Comparison of ENCODE assay signal across 13 cellular contexts in the genomic region with DNA sequence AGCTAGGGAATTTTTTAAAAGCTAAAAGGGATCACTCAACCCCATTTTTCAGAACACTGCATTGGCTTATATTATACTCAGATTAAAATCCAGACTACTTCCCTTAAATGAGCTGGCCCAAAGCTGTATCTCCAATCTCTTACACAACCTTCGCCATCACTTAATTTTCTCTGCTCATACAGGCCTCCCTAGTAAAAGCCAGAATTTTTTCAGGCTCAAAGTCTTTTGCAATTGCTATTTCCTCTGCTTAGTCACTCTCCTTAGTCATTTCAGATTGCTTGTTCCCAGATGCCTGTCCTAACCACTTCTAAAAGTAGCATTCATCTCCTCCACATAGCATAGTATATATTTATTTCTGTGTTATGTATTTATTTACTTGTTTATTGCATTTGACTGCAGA.
DNase-seq lines count a peak whose midpoint lies in the region; ATAC-seq and TF ChIP-seq lines count a peak whose summit lies in the region.
"Had no signal": no experiment of that assay in that cellular context is flagged by ENCODE, and none has a peak within 500 bp of the region (broad histone marks: within the 10 kb centered on the region; RNA-seq: fewer than 3 reads in every experiment).

No MANE protein-coding gene starts in this region.

- TF ChIP-seq POLR2A in IMR-90 (IDR thresholded peaks at IDR 0.05; ENCODE audit: low read depth, low read length), result no peak

- no peaks in the 10 kb centered on the region for H3K79me1 ChIP-seq in IMR-90 (ENCODE audit: low read depth in 1 of 2, low read length in 2 of 2)

- no peak overlapping the region for H3K14ac ChIP-seq in IMR-90 (replicated peaks; ENCODE audit: low read depth, low read length)

- peaks cover 8% of the 10 kb centered on the region for H3K9me3 Mint-ChIP-seq in activated naive CD4-positive, alpha-beta T cell treated with anti-CD3 and anti-CD28 coated beads for 36 hours
- H3K9me3 Mint-ChIP-seq: activated naive CD8-positive, alpha-beta T cell treated with anti-CD3 and anti-CD28 coated beads, Interleukin-2, amount 10 ng/mL, durations not matched to agents 7 days and 5 days had no signal

- H3K56ac ChIP-seq in IMR-90 (ENCODE audit: extremely low read depth, insufficient read depth, low read length), result no peak overlapping the region

- H2BK20ac ChIP-seq in IMR-90 (ENCODE audit: low read depth, low read length), result no peak overlapping the region

- H2AFZ ChIP-seq in ACC112 (ENCODE audit: low read length, unreplicated experiment) (no peak overlapping the region), IMR-90 (replicated peaks; ENCODE audit: low read length, poor library complexity) (no peak overlapping the region)

- H3K9ac ChIP-seq in IMR-90 (ENCODE audit: low read depth, low read length), result no peak overlapping the region

- H2AK5ac ChIP-seq in IMR-90 (ENCODE audit: low read depth, low read length), result no peak overlapping the region

- no peak overlapping the region for H2AK9ac ChIP-seq in IMR-90 (replicated peaks; ENCODE audit: low read depth, low read length, poor library complexity)

- H3K4me1 ChIP-seq in ACC112 (ENCODE audit: control insufficient read depth, insufficient read depth, low read length, unreplicated experiment) (no peaks in the 10 kb centered on the region), IMR-90 (ENCODE audit: control insufficient read depth, insufficient read depth, low read length) (no peaks in the 10 kb centered on the region), ascending aorta (peaks cover 4% of the 10 kb centered on the region in 2 donors)

- no peaks in the 10 kb centered on the region for H3K4me1 Mint-ChIP-seq in activated naive CD4-positive, alpha-beta T cell treated with anti-CD3 and anti-CD28 coated beads for 36 hours (ENCODE audit: low read depth)
- H3K4me1 Mint-ChIP-seq: activated naive CD8-positive, alpha-beta T cell treated with anti-CD3 and anti-CD28 coated beads, Interleukin-2, amount 10 ng/mL, durations not matched to agents 7 days and 5 days; natural killer cell had no signal

- no peaks in the 10 kb centered on the region for H3K79me2 ChIP-seq in ACC112 (ENCODE audit: control insufficient read depth, insufficient read depth, low read length, unreplicated experiment)

- H3K4me3 ChIP-seq in ACC112 (ENCODE audit: low read depth, low read length) (no peak overlapping the region), IMR-90 (ENCODE audit: insufficient read depth, low read depth, low read length) (no peak overlapping the region), ascending aorta (no peak overlapping the region)

- dilution Hi-C loops in IMR-90 (cut with HindIII; ENCODE audit: low sequenced_read_pairs, unreplicated experiment), result no loop called here

- H3K36me3 ChIP-seq in ACC112 (ENCODE audit: insufficient read depth, low read length), result no peaks in the 10 kb centered on the region
- H3K36me3 ChIP-seq in IMR-90 (ENCODE audit: control insufficient read depth, insufficient read depth, low read length), result no peaks in the 10 kb centered on the region
- H3K36me3 ChIP-seq in ascending aorta, result no peaks in the 10 kb centered on the region

- H3K27me3 ChIP-seq in ACC112 (ENCODE audit: insufficient read depth, low read length) (no peaks in the 10 kb centered on the region), IMR-90 (ENCODE audit: control insufficient read depth, insufficient read depth, low read length) (no peaks in the 10 kb centered on the region), ascending aorta (no peaks in the 10 kb centered on the region)

- H3K27ac ChIP-seq in ACC112 (ENCODE audit: low read depth, low read length), result peak overlapping the region; percentile 36
- H3K27ac ChIP-seq in IMR-90 (ENCODE audit: insufficient read depth, low read length), result no peak overlapping the region
- H3K27ac ChIP-seq in ascending aorta, result peak overlapping the region; percentile 59 to 67

- no peak for TF ChIP-seq RAD21 in IMR-90 (IDR thresholded peaks at IDR 0.05; ENCODE audit: low read length)

- H3K9me3 ChIP-seq in IMR-90 (ENCODE audit: control insufficient read depth, insufficient read depth, low read length) (no peaks in the 10 kb centered on the region), ascending aorta (no peaks in the 10 kb centered on the region)

- ATAC-seq in IMR-90 (ENCODE audit: low read depth), result no peak
- ATAC-seq in HG02623 (IDR thresholded peaks at IDR 0.05; ENCODE audit: unreplicated experiment), result no peak
- ATAC-seq: natural killer cell had no signal

- H2BK5ac ChIP-seq in IMR-90 (ENCODE audit: low read depth, low read length, poor library complexity, severe bottlenecking), result no peak overlapping the region

- in situ Hi-C loops in IMR-90 (cut with MboI; ENCODE audit: low sequenced_read_pairs), result no loop called here

- H3K4me3 Mint-ChIP-seq in activated naive CD4-positive, alpha-beta T cell treated with anti-CD3 and anti-CD28 coated beads for 36 hours, result no peak overlapping the region
- H3K4me3 Mint-ChIP-seq: activated naive CD8-positive, alpha-beta T cell treated with anti-CD3 and anti-CD28 coated beads, Interleukin-2, amount 10 ng/mL, durations not matched to agents 7 days and 5 days; natural killer cell had no signal

- H4K5ac ChIP-seq in IMR-90 (ENCODE audit: low read depth, low read length), result no peak overlapping the region

- DNase-seq in IMR-90 (peak; percentile 2), ascending aorta (ENCODE audit: low spot score in 2 of 2) (no peak), hepatic stellate cell (ENCODE audit: low spot score) (peak; percentile 32)
- no peak for DNase-seq in stimulated activated CD4-positive, alpha-beta T cell treated with anti-CD3 and anti-CD28 coated beads, Interleukin-15, amount 100 ng/mL, for 24 hours
- no peak for DNase-seq in stimulated activated CD4-positive, alpha-beta T cell treated with anti-CD3 and anti-CD28 coated beads, Interleukin-12 subunit alpha, Interleukin-12 subunit beta, amount 100 ng/mL, for 4 hours
- no peak for DNase-seq in activated naive CD4-positive, alpha-beta T cell treated with anti-CD3 and anti-CD28 coated beads for 36 hours
- DNase-seq: activated naive CD8-positive, alpha-beta T cell treated with anti-CD3 and anti-CD28 coated beads, Interleukin-2, amount 10 ng/mL, durations not matched to agents 7 days and 5 days; Karpas-422; natural killer cell; NCI-H510A treated with DMSO at 0.1 percent for 48 hours; stimulated activated naive CD4-positive, alpha-beta T cell treated with Interleukin-2 at 50 U/mL for 16 hours had no signal

- H3K18ac ChIP-seq in IMR-90 (ENCODE audit: low read depth, low read length), result no peak overlapping the region

- H3K9me1 ChIP-seq in IMR-90 (ENCODE audit: insufficient read depth, low read length), result no peaks in the 10 kb centered on the region

- no peaks in the 10 kb centered on the region for H3K27me3 Mint-ChIP-seq in activated naive CD4-positive, alpha-beta T cell treated with anti-CD3 and anti-CD28 coated beads for 36 hours (ENCODE audit: low read depth)
- H3K27me3 Mint-ChIP-seq: activated naive CD8-positive, alpha-beta T cell treated with anti-CD3 and anti-CD28 coated beads, Interleukin-2, amount 10 ng/mL, durations not matched to agents 7 days and 5 days had no signal

- H4K91ac ChIP-seq in IMR-90 (ENCODE audit: insufficient read depth, low read depth, low read length), result no peak overlapping the region

- H3K27ac Mint-ChIP-seq in activated naive CD4-positive, alpha-beta T cell treated with anti-CD3 and anti-CD28 coated beads for 36 hours, result no peak overlapping the region
- H3K27ac Mint-ChIP-seq: activated naive CD8-positive, alpha-beta T cell treated with anti-CD3 and anti-CD28 coated beads, Interleukin-2, amount 10 ng/mL, durations not matched to agents 7 days and 5 days; natural killer cell had no signal

- TF ChIP-seq CTCF in IMR-90 (conservative IDR thresholded peaks at IDR 0.05; ENCODE audit: low read depth, low read length) (no peak), ascending aorta (IDR thresholded peaks at IDR 0.05) (no peak)

- no peak overlapping the region for H3K23ac ChIP-seq in IMR-90 (ENCODE audit: low read depth, low read length)

- WGBS in IMR-90 (ENCODE audit: extremely low coverage in 2 of 2, insufficient read length in 1 of 2), 2 experiments, result 33% methylated on average over 1 of the region's 1 CpG; no CpG with 5 or more reads in 1 of the 2 experiments

- no TSS peak for BruUV-seq in IMR-90 (replicated peaks; lab: Mats Ljungman, UMichigan)

- CTCF ChIA-PET in IMR-90 (lab: Yijun Ruan, JAX), result no interaction called here
- CTCF ChIA-PET in activated naive CD4-positive, alpha-beta T cell treated with anti-CD3 and anti-CD28 coated beads for 36 hours (lab: Charles Lee), result no interaction called here

- H4K20me1 ChIP-seq in IMR-90 (ENCODE audit: insufficient read depth, low read length), result no peaks in the 10 kb centered on the region

- H3K36me3 Mint-ChIP-seq in activated naive CD4-positive, alpha-beta T cell treated with anti-CD3 and anti-CD28 coated beads for 36 hours (ENCODE audit: low read depth), result no peaks in the 10 kb centered on the region
- H3K36me3 Mint-ChIP-seq: activated naive CD8-positive, alpha-beta T cell treated with anti-CD3 and anti-CD28 coated beads, Interleukin-2, amount 10 ng/mL, durations not matched to agents 7 days and 5 days; natural killer cell had no signal

- H3K4ac ChIP-seq in IMR-90 (ENCODE audit: low read depth, low read length), result no peak overlapping the region

- no peak overlapping the region for H4K8ac ChIP-seq in IMR-90 (ENCODE audit: low read depth in 2 of 2, low read length in 2 of 2)

- POLR2A ChIA-PET in IMR-90 (lab: Charles Lee; ENCODE audit: unreplicated experiment), result no interaction called here

- no peak overlapping the region for H2BK120ac ChIP-seq in IMR-90 (ENCODE audit: low read depth, low read length)

- intact Hi-C loops in IMR-90 (cut with micrococcal nuclease) (no loop called here), ascending aorta (cut with DNase I) (no loop called here)
- intact Hi-C loops in activated naive CD4-positive, alpha-beta T cell treated with anti-CD3 and anti-CD28 coated beads for 36 hours (cut with micrococcal nuclease), result no loop called here

- no peak overlapping the region for H3K4me2 ChIP-seq in IMR-90 (ENCODE audit: low read depth, low read length)

- H2BK15ac ChIP-seq in IMR-90 (ENCODE audit: low read depth, low read length), result no peak overlapping the region

TF ChIP-seq in IMR-90, 13 proteins besides CTCF, POLR2A, EP300 and RAD21:
- TF ChIP-seq MXI1 (IDR thresholded peaks at IDR 0.05; ENCODE audit: borderline replicate concordance, low read depth, low read length) (no peak), CEBPB (IDR thresholded peaks at IDR 0.05; ENCODE audit: low read depth, low read length) (peak; percentile 54; the same call in 1 of the 2 replicates)

Comparison
In these comparisons a context has a peak if more than half of its experiments do, and no peak if none do; other contexts are left out.
1. DNase-seq: peak in IMR-90 (single experiment) and hepatic stellate cell (single experiment); none in ascending aorta (0 of 2), stimulated activated CD4-positive, alpha-beta T cell treated with anti-CD3 and anti-CD28 coated beads, Interleukin-15, amount 100 ng/mL, for 24 hours (single experiment), stimulated activated CD4-positive, alpha-beta T cell treated with anti-CD3 and anti-CD28 coated beads, Interleukin-12 subunit alpha, Interleukin-12 subunit beta, amount 100 ng/mL, for 4 hours (single experiment) and activated naive CD4-positive, alpha-beta T cell treated with anti-CD3 and anti-CD28 coated beads for 36 hours (single experiment).